In the genomic region with DNA sequence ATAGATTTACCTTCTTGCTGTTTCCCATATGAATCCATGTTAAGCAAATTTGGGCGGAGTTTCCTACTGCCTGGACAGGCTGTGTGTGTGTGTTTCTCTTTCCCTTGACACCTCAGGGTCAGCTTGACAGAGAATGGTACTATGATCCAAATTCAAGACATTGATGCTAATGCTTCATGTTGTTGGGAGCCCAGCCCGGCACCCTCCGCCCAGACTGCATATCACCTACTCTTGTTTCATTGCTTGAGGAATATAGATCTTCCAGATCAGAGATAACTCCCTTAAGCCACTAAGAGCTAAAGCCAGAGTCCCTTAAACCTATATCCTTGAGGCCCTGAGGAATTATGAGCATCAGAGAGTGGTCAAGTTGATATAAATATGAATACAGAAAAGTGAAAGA, we compare ENCODE assay signal across 24 cellular contexts.
"Had no signal": no experiment of that assay in that cellular context is flagged by ENCODE, and none has a peak within 500 bp of the region (broad histone marks: within the 10 kb centered on the region; RNA-seq: fewer than 3 reads in every experiment).

No MANE protein-coding gene starts in this region.

- H3K9me3 ChIP-seq: esophagus muscularis mucosa, gastroesophageal sphincter, left ventricle myocardium inferior, neutrophil, spleen, thoracic aorta, upper lobe of left lung had no signal

- H3K36me3 Mint-ChIP-seq: activated naive CD4-positive, alpha-beta T cell treated with anti-CD3 and anti-CD28 coated beads, Interleukin-2, amount 50 U/mL, for 72 hours had no signal

- H3K4me3 ChIP-seq: dorsolateral prefrontal cortex, esophagus muscularis mucosa, gastroesophageal sphincter, left ventricle myocardium inferior, spleen, thoracic aorta, upper lobe of left lung had no signal

- DNase-seq: activated CD4-positive, alpha-beta memory T cell treated with anti-CD3 and anti-CD28 coated beads, Interleukin-2, amount 10 ng/mL, durations not matched to agents 7 days and 5 days; activated CD4-positive, alpha-beta T cell treated with anti-CD3 and anti-CD28 coated beads, Interleukin-2, amount 10 ng/mL, durations not matched to agents 24 days and 14 days; activated gamma-delta T cell; aorta; brain microvascular endothelial cell; central memory CD4-positive, alpha-beta T cell; dorsolateral prefrontal cortex; effector memory CD8-positive, alpha-beta T cell; hypothalamus; left ventricle myocardium inferior; mammary epithelial cell; spleen; stimulated activated CD4-positive, alpha-beta T cell treated with anti-CD3 and anti-CD28 coated beads, Interleukin-4, amount 100 ng/mL, for 24 hours; stimulated activated naive CD4-positive, alpha-beta T cell treated with Interleukin-2 at 50 U/mL for 16 hours; upper lobe of left lung had no signal

- ATAC-seq: activated CD4-positive, CD25-positive, alpha-beta regulatory T cell treated with anti-CD3 and anti-CD28 coated beads, Interleukin-2, amount 50 U/mL, for 24 hours; activated naive CD4-positive, alpha-beta T cell treated with anti-CD3 and anti-CD28 coated beads, Interleukin-2, amount 50 U/mL, for 72 hours; effector memory CD8-positive, alpha-beta T cell; gastroesophageal sphincter had no signal

- H3K9me3 Mint-ChIP-seq: activated CD4-positive, alpha-beta memory T cell treated with anti-CD3 and anti-CD28 coated beads, Interleukin-2, amount 10 ng/mL, durations not matched to agents 7 days and 5 days; activated CD4-positive, alpha-beta T cell treated with anti-CD3 and anti-CD28 coated beads, Interleukin-2, amount 10 ng/mL, durations not matched to agents 24 days and 14 days; activated naive CD4-positive, alpha-beta T cell treated with anti-CD3 and anti-CD28 coated beads, Interleukin-2, amount 50 U/mL, for 72 hours; activated T-helper 1 cell treated with anti-CD3 and anti-CD28 coated beads, Interleukin-12 subunit alpha, Interleukin-12 subunit beta, Interleukin-2, Interleukin-4 antibody, amounts not matched to agents 30 ng/mL and 10 ng/mL and 1 ng/mL, durations not matched to agents 14 hours and 24 hours and 36 hours; effector memory CD8-positive, alpha-beta T cell; nephron had no signal

- H3K27me3 Mint-ChIP-seq: activated CD4-positive, alpha-beta memory T cell treated with anti-CD3 and anti-CD28 coated beads, Interleukin-2, amount 10 ng/mL, durations not matched to agents 7 days and 5 days; activated CD4-positive, alpha-beta T cell treated with anti-CD3 and anti-CD28 coated beads, Interleukin-2, amount 10 ng/mL, durations not matched to agents 24 days and 14 days; effector memory CD8-positive, alpha-beta T cell had no signal

- H3K27ac ChIP-seq: brain microvascular endothelial cell, gastroesophageal sphincter, neutrophil, parathyroid adenoma, spleen, thoracic aorta, upper lobe of left lung had no signal

- H3K9ac ChIP-seq: parathyroid adenoma had no signal

- H3K4me3 Mint-ChIP-seq: activated CD4-positive, alpha-beta memory T cell treated with anti-CD3 and anti-CD28 coated beads, Interleukin-2, amount 10 ng/mL, durations not matched to agents 7 days and 5 days; activated CD4-positive, alpha-beta T cell treated with anti-CD3 and anti-CD28 coated beads, Interleukin-2, amount 10 ng/mL, durations not matched to agents 24 days and 14 days; activated T-helper 1 cell treated with anti-CD3 and anti-CD28 coated beads, Interleukin-12 subunit alpha, Interleukin-12 subunit beta, Interleukin-2, Interleukin-4 antibody, amounts not matched to agents 30 ng/mL and 10 ng/mL and 1 ng/mL, durations not matched to agents 14 hours and 24 hours and 36 hours; effector memory CD8-positive, alpha-beta T cell; nephron had no signal

- H3K27me3 ChIP-seq: brain microvascular endothelial cell, dorsolateral prefrontal cortex, esophagus muscularis mucosa, gastroesophageal sphincter, neutrophil, spleen, upper lobe of left lung had no signal

- H3K27ac Mint-ChIP-seq: activated CD4-positive, alpha-beta memory T cell treated with anti-CD3 and anti-CD28 coated beads, Interleukin-2, amount 10 ng/mL, durations not matched to agents 7 days and 5 days; activated CD4-positive, alpha-beta T cell treated with anti-CD3 and anti-CD28 coated beads, Interleukin-2, amount 10 ng/mL, durations not matched to agents 24 days and 14 days; activated naive CD4-positive, alpha-beta T cell treated with anti-CD3 and anti-CD28 coated beads, Interleukin-2, amount 50 U/mL, for 72 hours; activated T-helper 1 cell treated with anti-CD3 and anti-CD28 coated beads, Interleukin-12 subunit alpha, Interleukin-12 subunit beta, Interleukin-2, Interleukin-4 antibody, amounts not matched to agents 30 ng/mL and 10 ng/mL and 1 ng/mL, durations not matched to agents 14 hours and 24 hours and 36 hours; effector memory CD8-positive, alpha-beta T cell; nephron had no signal

- H3K4me1 ChIP-seq: parathyroid adenoma had no signal

- H3K36me3 ChIP-seq: brain microvascular endothelial cell, esophagus muscularis mucosa, gastroesophageal sphincter, left ventricle myocardium inferior, spleen, thoracic aorta, upper lobe of left lung had no signal
